Comparison of ENCODE assay signal across 1 cellular context in genomic region chr12:18681818-18682217, GRCh38.
TF ChIP-seq lines count a peak whose summit lies in the region.

No MANE protein-coding gene starts in this region.

TF ChIP-seq in H1, 55 proteins besides CTCF, POLR2A, EP300 and RAD21:
- no peak for TF ChIP-seq YY1 (IDR thresholded peaks at IDR 0.05; ENCODE audit: low read depth, low read length)
- no peak for TF ChIP-seq JUND (IDR thresholded peaks at IDR 0.05; ENCODE audit: low read length)
- TF ChIP-seq SIX5 (IDR thresholded peaks at IDR 0.05; ENCODE audit: low read depth, low read length) = no peak
- no peak for TF ChIP-seq GABPA (IDR thresholded peaks at IDR 0.05; ENCODE audit: borderline replicate concordance, insufficient read depth, low read length)
- no peak for TF ChIP-seq NRF1 (IDR thresholded peaks at IDR 0.05; ENCODE audit: low read depth, low read length)
- TF ChIP-seq PHF8 (conservative IDR thresholded peaks at IDR 0.05; ENCODE audit: low read depth, low read length) = no peak
- TF ChIP-seq CHD1 (IDR thresholded peaks at IDR 0.05; ENCODE audit: low read depth, low read length) = no peak
- no peak for TF ChIP-seq KDM4A (IDR thresholded peaks at IDR 0.05; ENCODE audit: low read depth, low read length, severe bottlenecking)
- TF ChIP-seq NANOG (IDR thresholded peaks at IDR 0.05; ENCODE audit: insufficient read depth, low read depth, low read length, poor library complexity, severe bottlenecking) = peak; percentile 59
- no peak for TF ChIP-seq CHD7 (IDR thresholded peaks at IDR 0.05; ENCODE audit: insufficient replicate concordance, low read length)
- 0 out of 2 replicates have a peak, but pooled peaks have one; percentile 23 for TF ChIP-seq TEAD4 (IDR thresholded peaks at IDR 0.05; ENCODE audit: low read depth, low read length)
- no peak for TF ChIP-seq CTBP2 (IDR thresholded peaks at IDR 0.05; ENCODE audit: borderline replicate concordance, insufficient read depth, insufficient read length, low read length)
